In the genomic region with DNA sequence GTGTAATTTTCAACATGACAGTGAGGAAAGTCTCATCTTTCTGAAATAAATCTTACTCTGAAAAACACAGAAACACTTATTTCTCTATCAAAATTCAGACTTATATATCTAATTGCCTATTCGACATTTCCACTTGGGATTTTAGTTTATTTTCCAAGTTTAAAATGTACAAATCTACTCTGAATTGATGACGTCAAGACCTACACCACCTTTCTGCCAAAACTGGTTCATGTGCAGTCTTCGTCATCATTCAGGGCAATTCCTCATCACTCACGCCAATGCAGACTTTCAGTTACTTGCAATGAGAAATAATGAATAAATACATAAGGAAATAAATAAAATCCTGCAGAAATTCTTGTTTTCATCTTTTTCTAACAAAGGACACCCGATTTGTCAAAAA, we compare ENCODE assay signal across 35 cellular contexts.
A peak's percentile ranks its signal among the peaks of the same experiment; 100 is the strongest.
DNase-seq lines count a peak whose midpoint lies in the region; ATAC-seq, FAIRE-seq and TF ChIP-seq lines count a peak whose summit lies in the region.
"Had no signal": no experiment of that assay in that cellular context is flagged by ENCODE, and none has a peak within 500 bp of the region (broad histone marks: within the 10 kb centered on the region; RNA-seq: fewer than 3 reads in every experiment).

No MANE protein-coding gene starts in this region.

- no peaks in the 10 kb centered on the region for H3K27me3 Mint-ChIP-seq in HFFc6 (ENCODE audit: insufficient read depth)
- H3K27me3 Mint-ChIP-seq: B cell; CD4-positive, alpha-beta memory T cell; CD4-positive, alpha-beta T cell; CD4-positive, CD25-positive, alpha-beta regulatory T cell; CD8-positive, alpha-beta memory T cell had no signal

- no peak for TF ChIP-seq RAD21 in HepG2 (CRISPR knock-in tag; IDR thresholded peaks at IDR 0.05)

- no TSS peak for BruUV-seq in HepG2 (replicated peaks; lab: Mats Ljungman, UMichigan)

- FAIRE-seq in HepG2 (lab: Jason Lieb, UNC), result no peak
- FAIRE-seq: A204.1, A549, D721Med had no signal

- in situ Hi-C loops in HepG2 (cut with HindIII; ENCODE audit: extremely low pct_ligation_motif_present, low pct_unique_long_range_greater_than_20kb), result no loop called here

- no peak overlapping the region for H3K4me3 ChIP-seq in HepG2 (replicated peaks in 1 of 3; ENCODE audit: insufficient read depth in 1 of 3, low read depth in 2 of 3, low read length in 3 of 3)
- H3K4me3 ChIP-seq in right lobe of liver, result no peak overlapping the region
- no peak overlapping the region for H3K4me3 ChIP-seq in fibroblast of mammary gland (ENCODE audit: control insufficient read depth, low read depth, low read length)
- no peak overlapping the region for H3K4me3 ChIP-seq in left lung
- H3K4me3 ChIP-seq: A549; BLaER1; BLaER1 treated with 17β-estradiol and CSF1 and Interleukin-3, amounts not matched to agents 10 nM and 100 nM had no signal

- no peaks in the 10 kb centered on the region for H3K36me3 Mint-ChIP-seq in HFFc6 (ENCODE audit: low read depth)
- H3K36me3 Mint-ChIP-seq: CD14-positive monocyte; CD4-positive, alpha-beta memory T cell; CD4-positive, CD25-positive, alpha-beta regulatory T cell; CD8-positive, alpha-beta memory T cell; CD8-positive, alpha-beta T cell had no signal

- H3K9me3 Mint-ChIP-seq in HFFc6, result peaks cover 15% of the 10 kb centered on the region

- TF ChIP-seq POLR2A in HepG2 (IDR thresholded peaks at IDR 0.05; ENCODE audit: insufficient read depth in 1 of 2, low read depth in 2 of 2, low read length in 2 of 2), result no peak
- no peak for TF ChIP-seq POLR2A in right lobe of liver (IDR thresholded peaks at IDR 0.05)

- TF ChIP-seq EP300 in HepG2 (IDR thresholded peaks at IDR 0.05; ENCODE audit: low read depth in 2 of 2, low read length in 2 of 2), result no peak
- TF ChIP-seq EP300 in HepG2 (CRISPR knock-in tag; IDR thresholded peaks at IDR 0.05; ENCODE audit: borderline replicate concordance), result no peak

- no peak overlapping the region for H3K9ac ChIP-seq in HepG2 (ENCODE audit: insufficient read depth, low read depth, low read length)
- H3K9ac ChIP-seq: BLaER1; BLaER1 treated with 17β-estradiol and CSF1 and Interleukin-3, amounts not matched to agents 10 nM and 100 nM had no signal

- no peaks in the 10 kb centered on the region for H3K79me2 ChIP-seq in HepG2 (ENCODE audit: insufficient read depth, low read length)

- H4K20me1 ChIP-seq in HepG2 (ENCODE audit: insufficient read depth, low read length), result no peaks in the 10 kb centered on the region
- H4K20me1 ChIP-seq: BLaER1; BLaER1 treated with 17β-estradiol and CSF1 and Interleukin-3, amounts not matched to agents 10 nM and 100 nM had no signal

- intact Hi-C loops in HepG2 (cut with micrococcal nuclease; ENCODE audit: unreplicated experiment), result no loop called here
- intact Hi-C loops in right lobe of liver (cut with DNase I), result no loop called here
- intact Hi-C loops in left lung (cut with DNase I), result no loop called here

- H2AFZ ChIP-seq in HepG2 (ENCODE audit: low read length), result no peak overlapping the region

- H3K4me1 ChIP-seq in HepG2 (ENCODE audit: insufficient read depth, low read length) (no peaks in the 10 kb centered on the region), right lobe of liver (no peaks in the 10 kb centered on the region), left lung (no peaks in the 10 kb centered on the region)
- H3K4me1 ChIP-seq: A549; BE2C; BLaER1; BLaER1 treated with 17β-estradiol and CSF1 and Interleukin-3, amounts not matched to agents 10 nM and 100 nM; Caco-2 had no signal

- CTCF ChIA-PET in HepG2 (lab: Yijun Ruan, JAX; ENCODE audit: low intra/inter-chr PET ratio, low total read pairs), result no interaction called here

- H3K27ac ChIP-seq in HepG2 (ENCODE audit: extremely low read length, insufficient read depth, low read length) (no peak overlapping the region), right lobe of liver (no peak overlapping the region), left lung (no peak overlapping the region)
- H3K27ac ChIP-seq: 22Rv1; A549; BLaER1; BLaER1 treated with 17β-estradiol and CSF1 and Interleukin-3, amounts not matched to agents 10 nM and 100 nM; C4-2B had no signal

- TF ChIP-seq CTCF in HepG2 (CRISPR knock-in tag; IDR thresholded peaks at IDR 0.05), result no peak
- no peak for TF ChIP-seq CTCF in right lobe of liver (IDR thresholded peaks at IDR 0.05)
- TF ChIP-seq CTCF in fibroblast of mammary gland (conservative IDR thresholded peaks at IDR 0.05; ENCODE audit: control insufficient read depth, insufficient read depth, low read depth, low read length), result no peak
- no peak for TF ChIP-seq CTCF in HFFc6 (IDR thresholded peaks at IDR 0.05)
- no peak for TF ChIP-seq CTCF in left lung (IDR thresholded peaks at IDR 0.05)

- no peak overlapping the region for H3K4me3 Mint-ChIP-seq in HFFc6
- H3K4me3 Mint-ChIP-seq: B cell; CD14-positive monocyte; CD4-positive, alpha-beta memory T cell; CD4-positive, alpha-beta T cell; CD4-positive, CD25-positive, alpha-beta regulatory T cell; CD8-positive, alpha-beta memory T cell; CD8-positive, alpha-beta T cell had no signal

- H3K4me2 ChIP-seq in HepG2 (ENCODE audit: low read depth, low read length), result no peak overlapping the region
- H3K4me2 ChIP-seq: A549; BLaER1; BLaER1 treated with 17β-estradiol and CSF1 and Interleukin-3, amounts not matched to agents 10 nM and 100 nM had no signal

- H3K27ac Mint-ChIP-seq in HFFc6, result no peak overlapping the region
- H3K27ac Mint-ChIP-seq: B cell; CD14-positive monocyte; CD4-positive, alpha-beta memory T cell; CD4-positive, alpha-beta T cell; CD4-positive, CD25-positive, alpha-beta regulatory T cell; CD8-positive, alpha-beta memory T cell; CD8-positive, alpha-beta T cell had no signal

- ATAC-seq in HepG2, result no peak
- ATAC-seq in right lobe of liver, result no peak
- no peak for ATAC-seq in left lung
- ATAC-seq: A549; CD8-positive, alpha-beta T cell had no signal

- no peaks in the 10 kb centered on the region for H3K36me3 ChIP-seq in HepG2 (replicated peaks in 1 of 2; ENCODE audit: control insufficient read depth in 1 of 2, insufficient read depth in 2 of 2, low read length in 2 of 2)
- no peaks in the 10 kb centered on the region for H3K36me3 ChIP-seq in right lobe of liver
- H3K36me3 ChIP-seq in left lung, result no peaks in the 10 kb centered on the region
- H3K36me3 ChIP-seq: BE2C; BLaER1; BLaER1 treated with 17β-estradiol and CSF1 and Interleukin-3, amounts not matched to agents 10 nM and 100 nM had no signal

- H3K4me1 Mint-ChIP-seq in HFFc6 (ENCODE audit: low read depth), result no peaks in the 10 kb centered on the region
- H3K4me1 Mint-ChIP-seq: B cell; CD14-positive monocyte; CD4-positive, alpha-beta memory T cell; CD4-positive, CD25-positive, alpha-beta regulatory T cell; CD8-positive, alpha-beta memory T cell had no signal

- DNase-seq in HepG2 (ENCODE audit: low spot score) (no peak), right lobe of liver (no peak), ELR (ENCODE audit: low read depth) (peak; percentile 7), fibroblast of mammary gland (ENCODE audit: low read depth) (peak; percentile 1), HFFc6 (no peak), left lung (no peak)
- DNase-seq: 8988T; ACHN; AML-193; BE2C; C1 segment of cervical spinal cord; Caco-2; Calu3; CD4-positive, alpha-beta memory T cell; CD4-positive, alpha-beta T cell; CD4-positive, CD25-positive, alpha-beta regulatory T cell; CD8-positive, alpha-beta memory T cell; CD8-positive, alpha-beta T cell; COR-L47; DMS 273 treated with DMSO at 0.1 percent for 48 hours; DMS153; DMS53; DMS79; DMS79 treated with DMSO at 0.1 percent for 48 hours; DND-41; EL had no signal

- POLR2A ChIA-PET in HepG2 (lab: Yijun Ruan, JAX), result no interaction called here

- H3K9me3 ChIP-seq in HepG2 (ENCODE audit: low read length) (peaks cover 47% of the 10 kb centered on the region), right lobe of liver (no peaks in the 10 kb centered on the region), left lung (peaks cover 0 to 4% of the 10 kb centered on the region in 2 donors)
- H3K9me3 ChIP-seq: A549; BE2C; BLaER1; BLaER1 treated with 17β-estradiol and CSF1 and Interleukin-3, amounts not matched to agents 10 nM and 100 nM; Caco-2 had no signal

- WGBS in HepG2 (ENCODE audit: low lambda C conversion rate), result 8% methylated on average over 5 of the region's 5 CpGs
- 69% methylated on average over 5 of the region's 5 CpGs for WGBS in right lobe of liver (ENCODE audit: insufficient coverage, low coverage, low lambda C conversion rate, missing lambda C conversion rate)

- H3K27me3 ChIP-seq in HepG2 (ENCODE audit: control insufficient read depth in 1 of 2, insufficient read depth in 2 of 2, low read length in 2 of 2) (no peaks in the 10 kb centered on the region), right lobe of liver (no peaks in the 10 kb centered on the region), left lung (no peaks in the 10 kb centered on the region)
- H3K27me3 ChIP-seq: BE2C; BLaER1; BLaER1 treated with 17β-estradiol and CSF1 and Interleukin-3, amounts not matched to agents 10 nM and 100 nM had no signal

TF ChIP-seq in HepG2, 621 proteins besides CTCF, POLR2A, EP300 and RAD21 (continues in another document):
- TF ChIP-seq ATF7 (IDR thresholded peaks at IDR 0.05) (peak; percentile 64), ATF7 (CRISPR knock-in tag; IDR thresholded peaks at IDR 0.05) (no peak), DRAP1 (CRISPR knock-in tag; IDR thresholded peaks at IDR 0.05) (no peak), RFX5 (IDR thresholded peaks at IDR 0.05; ENCODE audit: low read depth, low read length) (no peak), GATA4 (IDR thresholded peaks at IDR 0.05; ENCODE audit: borderline replicate concordance, low read depth) (no peak), ZNF614 (CRISPR knock-in tag; IDR thresholded peaks at IDR 0.05; ENCODE audit: borderline replicate concordance) (no peak), GABPB1 (CRISPR knock-in tag; IDR thresholded peaks at IDR 0.05) (no peak), ZNF883 (CRISPR knock-in tag; IDR thresholded peaks at IDR 0.05; ENCODE audit: not compliant biosample characterization) (no peak), NFATC3 (CRISPR knock-in tag; IDR thresholded peaks at IDR 0.05) (no peak), CREB1 (IDR thresholded peaks at IDR 0.05) (peak; percentile 88), CREB1 (CRISPR knock-in tag; IDR thresholded peaks at IDR 0.05) (no peak), TOPORS (CRISPR knock-in tag; IDR thresholded peaks at IDR 0.05) (no peak), ZNF672 (CRISPR knock-in tag; IDR thresholded peaks at IDR 0.05) (no peak)
- TF ChIP-seq, protein P1, sequence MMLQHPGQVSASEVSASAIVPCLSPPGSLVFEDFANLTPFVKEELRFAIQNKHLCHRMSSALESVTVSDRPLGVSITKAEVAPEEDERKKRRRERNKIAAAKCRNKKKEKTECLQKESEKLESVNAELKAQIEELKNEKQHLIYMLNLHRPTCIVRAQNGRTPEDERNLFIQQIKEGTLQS (CRISPR knock-in tag; IDR thresholded peaks at IDR 0.05), result no peak

Comparison
In these comparisons a context has a peak if more than half of its experiments do, and no peak if none do; other contexts are left out.
1. DNase-seq: peak in ELR (single experiment) and fibroblast of mammary gland (single experiment); none in HepG2 (single experiment), right lobe of liver (0 of 3), HFFc6 (single experiment) and left lung (0 of 2).